8 cellular contexts compared by ENCODE assay signal in genomic region chr4:157978680-157979361, GRCh38.
DNase-seq lines count a peak whose midpoint lies in the region; ATAC-seq and TF ChIP-seq lines count a peak whose summit lies in the region.

No MANE protein-coding gene starts in this region.

- no peaks in the 10 kb centered on the region for H3K27me3 ChIP-seq in parathyroid adenoma (ENCODE audit: control insufficient read depth, insufficient read depth, low read length)

- peak overlapping the region; percentile 27 for H3K4me2 ChIP-seq in parathyroid adenoma (ENCODE audit: low read length)

- H3K79me2 ChIP-seq in parathyroid adenoma: no peaks in the 10 kb centered on the region

- H3K4me3 ChIP-seq in parathyroid adenoma (ENCODE audit: low read depth, low read length): no peak overlapping the region

- no peaks in the 10 kb centered on the region for H3K4me1 ChIP-seq in parathyroid adenoma

- TF ChIP-seq CTCF in parathyroid adenoma (IDR thresholded peaks at IDR 0.05): peak; percentile 51

- no peak overlapping the region for H2AFZ ChIP-seq in parathyroid adenoma

- ATAC-seq in GM19467 (IDR thresholded peaks at IDR 0.05; ENCODE audit: unreplicated experiment) (peak; percentile 93), HG03571 (IDR thresholded peaks at IDR 0.05; ENCODE audit: unreplicated experiment) (peak; percentile 88)

- DNase-seq in DMS153 treated with DMSO at 0.1 percent for 48 hours (lab: John Stamatoyannopoulos, UW; ENCODE audit: unreplicated experiment) (peak; percentile 49), NCI-H82 (lab: John Stamatoyannopoulos, UW) (peak; percentile 88), head of caudate nucleus (peak; percentile 67 to 93 (median 82))
- DNase-seq in activated naive CD4-positive, alpha-beta T cell treated with anti-CD3 and anti-CD28 coated beads, Interleukin-2, amount 50 U/mL, for 16 hours: peak; percentile 28
- DNase-seq in activated CD4-positive, CD25-positive, alpha-beta regulatory T cell (lab: John Stamatoyannopoulos, UW): no peak

- H3K9ac ChIP-seq in parathyroid adenoma: no peak overlapping the region

- intact Hi-C loops in head of caudate nucleus (cut with DNase I): loop anchor here (2.0 kb wide), 1 partner anchor 758 kb away; the partner anchor contains the start of gene GRIA2

- H3K9me3 ChIP-seq in parathyroid adenoma (ENCODE audit: control insufficient read depth, low read length): no peaks in the 10 kb centered on the region

- H3K27ac ChIP-seq in parathyroid adenoma: no peak overlapping the region

- no peaks in the 10 kb centered on the region for H3K36me3 ChIP-seq in parathyroid adenoma (ENCODE audit: control insufficient read depth, insufficient read depth, low read length)

Comparison
In these comparisons a context has a peak if more than half of its experiments do, and no peak if none do; other contexts are left out.
1. DNase-seq: peak in DMS153 treated with DMSO at 0.1 percent for 48 hours (single experiment), NCI-H82 (single experiment), activated naive CD4-positive, alpha-beta T cell treated with anti-CD3 and anti-CD28 coated beads, Interleukin-2, amount 50 U/mL, for 16 hours (single experiment) and head of caudate nucleus (42 of 42); none in activated CD4-positive, CD25-positive, alpha-beta regulatory T cell (0 of 4).